ENCODE assay signal across 17 cellular contexts in genomic region chr6:152316024-152316423, GRCh38.
DNase-seq lines count a peak whose midpoint lies in the region; ATAC-seq and TF ChIP-seq lines count a peak whose summit lies in the region.
"Had no signal": no experiment of that assay in that cellular context is flagged by ENCODE, and none has a peak within 500 bp of the region (broad histone marks: within the 10 kb centered on the region; RNA-seq: fewer than 3 reads in every experiment).

No MANE protein-coding gene starts in this region.

- H3K9ac ChIP-seq in BLaER1 treated with 17β-estradiol and CSF1 and Interleukin-3, amounts not matched to agents 10 nM and 100 nM: peak overlapping the region in 3 of 11 experiments; percentile 68 to 74 (median 68); a peak in 5 of 22 replicates

- CTCF ChIA-PET in activated naive CD4-positive, alpha-beta T cell treated with anti-CD3 and anti-CD28 coated beads for 36 hours (lab: Charles Lee): interaction anchor here (1.2 kb wide), 1 partner anchor 23 kb away, joined by 3 read pairs; no protein-coding TSS in a partner anchor

- DNase-seq in ascending aorta (ENCODE audit: low spot score in 2 of 2): peak; percentile 57 to 83
- peak; percentile 75 for DNase-seq in glomerular endothelial cell (ENCODE audit: extremely low read depth, low read depth, low spot score)
- DNase-seq in psoas muscle: peak; percentile 44 to 54
- no peak for DNase-seq in activated naive CD4-positive, alpha-beta T cell treated with anti-CD3 and anti-CD28 coated beads for 36 hours
- DNase-seq: activated T-cell treated with anti-CD3 and anti-CD28 coated beads, Interleukin-2, amount 50 U/mL, for 4 hours; C1 segment of cervical spinal cord; glutamatergic neuron; NCI-H446 treated with DMSO at 0.1 percent for 48 hours; SIG-M5; WERI-Rb-1 had no signal

- no peak overlapping the region for H3K27ac Mint-ChIP-seq in activated naive CD4-positive, alpha-beta T cell treated with anti-CD3 and anti-CD28 coated beads for 36 hours
- H3K27ac Mint-ChIP-seq: GM23338 had no signal

- H3K27me3 Mint-ChIP-seq in activated naive CD4-positive, alpha-beta T cell treated with anti-CD3 and anti-CD28 coated beads for 36 hours (ENCODE audit: low read depth): no peaks in the 10 kb centered on the region

- no peaks in the 10 kb centered on the region for H3K27me3 ChIP-seq in BLaER1 treated with 17β-estradiol and CSF1 and Interleukin-3, amounts not matched to agents 10 nM and 100 nM
- H3K27me3 ChIP-seq in ascending aorta (no peaks in the 10 kb centered on the region), psoas muscle (ENCODE audit: insufficient read depth in 3 of 3, low read length in 2 of 3) (no peaks in the 10 kb centered on the region)

- H4K20me1 ChIP-seq in BLaER1 treated with 17β-estradiol and CSF1 and Interleukin-3, amounts not matched to agents 10 nM and 100 nM: no peaks in the 10 kb centered on the region

- no peak overlapping the region; a peak in 1 of 20 replicates for H3K4me3 ChIP-seq in BLaER1 treated with 17β-estradiol and CSF1 and Interleukin-3, amounts not matched to agents 10 nM and 100 nM
- H3K4me3 ChIP-seq in ascending aorta (no peak overlapping the region), psoas muscle (no peak overlapping the region)
- H3K4me3 ChIP-seq: cardiac muscle cell, GM23338, skin epidermis had no signal

- TF ChIP-seq CTCF in ascending aorta (IDR thresholded peaks at IDR 0.05) (no peak), psoas muscle (IDR thresholded peaks at IDR 0.05) (no peak)

- no peak overlapping the region for H3K4me3 Mint-ChIP-seq in activated naive CD4-positive, alpha-beta T cell treated with anti-CD3 and anti-CD28 coated beads for 36 hours
- H3K4me3 Mint-ChIP-seq: activated T-cell treated with anti-CD3 and anti-CD28 coated beads, Interleukin-2, amount 50 U/mL, for 4 hours; GM23338 had no signal

- H3K9me3 ChIP-seq in BLaER1 treated with 17β-estradiol and CSF1 and Interleukin-3, amounts not matched to agents 10 nM and 100 nM (replicated peaks in 1 of 11): no peaks in the 10 kb centered on the region
- no peaks in the 10 kb centered on the region for H3K9me3 ChIP-seq in ascending aorta
- no peaks in the 10 kb centered on the region for H3K9me3 ChIP-seq in psoas muscle

- no peaks in the 10 kb centered on the region for H3K4me1 Mint-ChIP-seq in activated naive CD4-positive, alpha-beta T cell treated with anti-CD3 and anti-CD28 coated beads for 36 hours (ENCODE audit: low read depth)

- no peaks in the 10 kb centered on the region for H3K36me3 ChIP-seq in BLaER1 treated with 17β-estradiol and CSF1 and Interleukin-3, amounts not matched to agents 10 nM and 100 nM
- H3K36me3 ChIP-seq in ascending aorta: peaks cover 34 to 74% of the 10 kb centered on the region in 2 donors
- peaks cover 2 to 84% of the 10 kb centered on the region in 2 donors for H3K36me3 ChIP-seq in psoas muscle (ENCODE audit: insufficient read depth in 1 of 2, low read depth in 1 of 2)
- H3K36me3 ChIP-seq: WERI-Rb-1 had no signal

- H3K4me1 ChIP-seq in BLaER1 treated with 17β-estradiol and CSF1 and Interleukin-3, amounts not matched to agents 10 nM and 100 nM: peaks cover 8 to 63% (median 13%) of the 10 kb centered on the region in 10 experiments; a peak in 14 of 20 replicates
- peaks cover 0 to 31% of the 10 kb centered on the region in 2 donors for H3K4me1 ChIP-seq in ascending aorta
- H3K4me1 ChIP-seq in psoas muscle: no peaks in the 10 kb centered on the region

- WGBS in psoas muscle, 3 donors: 66 to 75% (median 67%) methylated on average over 7 of the region's 7 CpGs

- no peaks in the 10 kb centered on the region for H3K9me3 Mint-ChIP-seq in activated naive CD4-positive, alpha-beta T cell treated with anti-CD3 and anti-CD28 coated beads for 36 hours
- H3K9me3 Mint-ChIP-seq: activated T-cell treated with anti-CD3 and anti-CD28 coated beads, Interleukin-2, amount 50 U/mL, for 4 hours; GM23338 had no signal

- ATAC-seq in psoas muscle (peak; percentile 37 to 53 (median 50)), HG03196 (IDR thresholded peaks at IDR 0.05; ENCODE audit: unreplicated experiment) (no peak), HG03280 (IDR thresholded peaks at IDR 0.05; ENCODE audit: unreplicated experiment) (no peak), GM21529 (IDR thresholded peaks at IDR 0.05; ENCODE audit: unreplicated experiment) (no peak)
- ATAC-seq: activated T-cell treated with anti-CD3 and anti-CD28 coated beads, Interleukin-2, amount 50 U/mL, for 4 hours; GM23338 had no signal

- peak overlapping the region in 9 of 11 experiments; percentile 10 to 83 (median 25); a peak in 13 of 22 replicates for H3K4me2 ChIP-seq in BLaER1 treated with 17β-estradiol and CSF1 and Interleukin-3, amounts not matched to agents 10 nM and 100 nM
- H3K4me2 ChIP-seq: GM23338 had no signal

- intact Hi-C loops in ascending aorta (cut with DNase I) (no loop called here), psoas muscle (cut with DNase I) (no loop called here)
- intact Hi-C loops in activated naive CD4-positive, alpha-beta T cell treated with anti-CD3 and anti-CD28 coated beads for 36 hours (cut with micrococcal nuclease): no loop called here

- H3K36me3 Mint-ChIP-seq in activated naive CD4-positive, alpha-beta T cell treated with anti-CD3 and anti-CD28 coated beads for 36 hours (ENCODE audit: low read depth): no peaks in the 10 kb centered on the region

- peak overlapping the region in 4 of 11 experiments; percentile 74 to 88 (median 86); a peak in 8 of 22 replicates for H3K27ac ChIP-seq in BLaER1 treated with 17β-estradiol and CSF1 and Interleukin-3, amounts not matched to agents 10 nM and 100 nM
- peak overlapping the region; percentile 75 to 86 for H3K27ac ChIP-seq in ascending aorta
- H3K27ac ChIP-seq in psoas muscle: peak overlapping the region; percentile 64
- H3K27ac ChIP-seq: cardiac muscle cell, WERI-Rb-1 had no signal

Comparison
In these comparisons a context has a peak if more than half of its experiments do, and no peak if none do; other contexts are left out.
1. ATAC-seq: peak in psoas muscle (4 of 4); none in HG03196 (single experiment), HG03280 (single experiment) and GM21529 (single experiment).